In genomic region chr9:69931340-69931739, GRCh38 we compare ENCODE assay signal across 9 cellular contexts.
A peak's percentile ranks its signal among the peaks of the same experiment; 100 is the strongest.
DNase-seq lines count a peak whose midpoint lies in the region; TF ChIP-seq lines count a peak whose summit lies in the region.
"Had no signal": no experiment of that assay in that cellular context is flagged by ENCODE, and none has a peak within 500 bp of the region (broad histone marks: within the 10 kb centered on the region; RNA-seq: fewer than 3 reads in every experiment).

No MANE protein-coding gene starts in this region.

- H3K9me3 ChIP-seq in GM23248 (ENCODE audit: low read depth) (no peaks in the 10 kb centered on the region), neural progenitor cell (ENCODE audit: low read depth) (no peaks in the 10 kb centered on the region), transverse colon (peaks cover 12 to 13% of the 10 kb centered on the region in 2 donors)

- in situ Hi-C loops in GM23248 (cut with MboI) (no loop called here), transverse colon (cut with MboI; ENCODE audit: low pct_ligation_motif_present in 1 of 4, low pct_unique_long_range_greater_than_20kb in 1 of 4, low sequenced_read_pairs in 3 of 4) (no loop called here)

- H3K9ac ChIP-seq in GM23248: no peak overlapping the region
- H3K9ac ChIP-seq in neural progenitor cell: no peak overlapping the region

- H4K20me1 ChIP-seq in GM23248 (ENCODE audit: insufficient read depth) (no peaks in the 10 kb centered on the region), neural progenitor cell (ENCODE audit: low read depth) (no peaks in the 10 kb centered on the region)

- TF ChIP-seq POLR2A in transverse colon (IDR thresholded peaks at IDR 0.05): no peak

- H3F3A ChIP-seq in GM23248 (ENCODE audit: insufficient read depth): 0 out of 2 replicates have a peak, but pooled peaks cover 4% of the 10 kb centered on the region
- H3F3A ChIP-seq in neural progenitor cell (ENCODE audit: low read depth): no peaks in the 10 kb centered on the region

- no peak for TF ChIP-seq EP300 in transverse colon (IDR thresholded peaks at IDR 0.05; ENCODE audit: low read depth)

- 0 out of 2 replicates have a peak, but pooled peaks cover 1% of the 10 kb centered on the region for H3K4me1 ChIP-seq in GM23248 (ENCODE audit: insufficient read depth)
- H3K4me1 ChIP-seq in neural progenitor cell: no peaks in the 10 kb centered on the region
- H3K4me1 ChIP-seq in transverse colon: no peaks in the 10 kb centered on the region

- H3K36me3 Mint-ChIP-seq in neural progenitor cell: peaks cover 3% of the 10 kb centered on the region

- TF ChIP-seq CTCF in choroid plexus epithelial cell (conservative IDR thresholded peaks at IDR 0.05; ENCODE audit: low read depth, low read length) (peak; percentile 63), neural progenitor cell (IDR thresholded peaks at IDR 0.05) (peak; percentile 66), transverse colon (IDR thresholded peaks at IDR 0.05) (no peak)

- no peaks in the 10 kb centered on the region for H3K36me3 ChIP-seq in GM23248 (ENCODE audit: low read depth)
- H3K36me3 ChIP-seq in neural progenitor cell: no peaks in the 10 kb centered on the region
- H3K36me3 ChIP-seq in transverse colon: no peaks in the 10 kb centered on the region

- peaks cover 16% of the 10 kb centered on the region for H3K9me3 Mint-ChIP-seq in neural progenitor cell

- H3K27me3 ChIP-seq in GM23248 (replicated peaks; ENCODE audit: insufficient read depth): no peaks in the 10 kb centered on the region
- no peaks in the 10 kb centered on the region for H3K27me3 ChIP-seq in neural progenitor cell
- no peaks in the 10 kb centered on the region for H3K27me3 ChIP-seq in transverse colon

- H3K4me3 ChIP-seq in GM23248: no peak overlapping the region
- no peak overlapping the region for H3K4me3 ChIP-seq in choroid plexus epithelial cell (ENCODE audit: low read depth, low read length)
- H3K4me3 ChIP-seq in neural progenitor cell: no peak overlapping the region
- no peak overlapping the region for H3K4me3 ChIP-seq in transverse colon

- intact Hi-C loops in transverse colon (cut with DNase I; ENCODE audit: low total_unique reads): no loop called here

- WGBS in GM23248 (ENCODE audit: low coverage in 1 of 2, low lambda C conversion rate in 2 of 2, missing lambda C conversion rate in 2 of 2), 2 experiments: 49 to 57% methylated on average over 3 of the region's 3 CpGs
- WGBS in transverse colon (ENCODE audit: low coverage in 1 of 2), 2 donors: 73 to 78% methylated on average over 2 to 3 of the region's 3 CpGs

- no peaks in the 10 kb centered on the region for H3K9me2 ChIP-seq in GM23248 (ENCODE audit: insufficient read depth)

- no peak overlapping the region for H3K4me3 Mint-ChIP-seq in neural progenitor cell

- H3K27me3 Mint-ChIP-seq in neural progenitor cell (ENCODE audit: insufficient read depth, low read depth): no peaks in the 10 kb centered on the region

- H2AFZ ChIP-seq in GM23248: no peak overlapping the region
- peak overlapping the region; percentile 71 for H2AFZ ChIP-seq in neural progenitor cell (replicated peaks)

- H3K27ac Mint-ChIP-seq in neural progenitor cell: no peak overlapping the region

- no peaks in the 10 kb centered on the region for H3K4me1 Mint-ChIP-seq in neural progenitor cell

- H3K27ac ChIP-seq in GM23248: no peak overlapping the region
- no peak overlapping the region for H3K27ac ChIP-seq in neural progenitor cell
- H3K27ac ChIP-seq in transverse colon: no peak overlapping the region

- H3K79me2 ChIP-seq in GM23248 (ENCODE audit: insufficient read depth) (no peaks in the 10 kb centered on the region), neural progenitor cell (ENCODE audit: low read depth) (no peaks in the 10 kb centered on the region)

- H3K4me2 ChIP-seq in GM23248 (ENCODE audit: unreplicated experiment): no peak overlapping the region
- H3K4me2 ChIP-seq in neural progenitor cell: no peak overlapping the region

- DNase-seq in GM23248 (peak; percentile 47), NCI-H82 (lab: John Stamatoyannopoulos, UW) (peak; percentile 56), choroid plexus epithelial cell (ENCODE audit: low read depth) (peak; percentile 41), neural progenitor cell (ENCODE audit: low spot score) (peak; percentile 56), transverse colon (no peak), NCI-H187 (lab: John Stamatoyannopoulos, UW) (no peak), COR-L47 (lab: John Stamatoyannopoulos, UW) (no peak)
- DNase-seq: NCI-H2227 treated with DMSO at 0.1 percent for 48 hours, T-helper 2 cell had no signal

Comparison
In these comparisons a context has a peak if more than half of its experiments do, and no peak if none do; other contexts are left out.
1. DNase-seq: peak in GM23248 (single experiment), NCI-H82 (single experiment), choroid plexus epithelial cell (single experiment) and neural progenitor cell (single experiment); none in transverse colon (single experiment), NCI-H187 (0 of 2) and COR-L47 (single experiment).
2. CTCF ChIP-seq: peak in choroid plexus epithelial cell (single experiment) and neural progenitor cell (single experiment); none in transverse colon (0 of 5).